ENCODE assay signal across 16 cellular contexts in the genomic region with DNA sequence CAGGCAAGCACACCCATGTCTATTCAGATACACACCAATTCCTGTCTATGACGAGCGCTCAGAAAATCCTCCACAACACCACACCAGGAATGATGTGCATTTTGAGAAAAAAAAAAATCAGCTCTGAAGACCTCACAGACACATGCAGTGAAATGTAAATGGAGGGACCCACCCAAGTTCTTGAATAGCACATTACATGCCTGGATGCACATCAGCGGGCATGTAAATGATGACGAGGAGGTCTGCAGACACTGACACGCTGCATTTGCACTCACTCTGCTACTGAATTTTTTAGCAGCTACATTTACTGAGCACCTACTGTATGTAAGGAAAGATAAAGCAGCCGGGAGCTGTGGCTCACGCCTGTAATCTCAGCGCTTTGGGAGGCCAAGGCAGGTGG. TPM values are rescaled to one million over a fixed set of nuclear protein-coding genes. Genes with fewer than 3 reads are reported as not detected.
DNase-seq lines count a peak whose midpoint lies in the region; ATAC-seq and TF ChIP-seq lines count a peak whose summit lies in the region.
"Had no signal": no experiment of that assay in that cellular context is flagged by ENCODE, and none has a peak within 500 bp of the region (broad histone marks: within the 10 kb centered on the region; RNA-seq: fewer than 3 reads in every experiment).

No MANE protein-coding gene starts in this region.

- peaks cover 23% of the 10 kb centered on the region for H3K4me1 Mint-ChIP-seq in activated naive CD8-positive, alpha-beta T cell treated with anti-CD3 and anti-CD28 coated beads, Interleukin-2, amount 10 ng/mL, durations not matched to agents 7 days and 5 days
- peaks cover 47% of the 10 kb centered on the region for H3K4me1 Mint-ChIP-seq in nephron progenitor cell
- peaks cover 37% of the 10 kb centered on the region for H3K4me1 Mint-ChIP-seq in activated naive CD4-positive, alpha-beta T cell treated with anti-CD3 and anti-CD28 coated beads, Interleukin-2, amount 10 ng/mL, durations not matched to agents 7 days and 5 days

- H3K4me2 ChIP-seq in BLaER1: peak overlapping the region; percentile 77
- peak overlapping the region; percentile 65 for H3K4me2 ChIP-seq in Karpas-422 (ENCODE audit: low read depth, low read length, poor library complexity, severe bottlenecking)

- H3K27ac ChIP-seq in BLaER1: peak overlapping the region; percentile 66
- peak overlapping the region; percentile 53 for H3K27ac ChIP-seq in Karpas-422 (ENCODE audit: low read length)
- no peak overlapping the region for H3K27ac ChIP-seq in testis
- H3K27ac ChIP-seq: stomach had no signal

- POLR2A ChIA-PET in activated naive CD8-positive, alpha-beta T cell treated with anti-CD3 and anti-CD28 coated beads, Interleukin-2, amount 10 ng/mL, durations not matched to agents 7 days and 5 days (lab: Charles Lee): interaction anchor here (0.9 to 2.4 kb wide), 2 partner anchors 11 to 21 kb away, joined by 3 to 8 read pairs; no protein-coding TSS in a partner anchor

- no peaks in the 10 kb centered on the region for H3K9me3 ChIP-seq in BLaER1
- H3K9me3 ChIP-seq in Karpas-422 (ENCODE audit: low read length): no peaks in the 10 kb centered on the region
- no peaks in the 10 kb centered on the region for H3K9me3 ChIP-seq in testis
- H3K9me3 ChIP-seq: stomach had no signal

- H3K36me3 ChIP-seq in BLaER1: no peaks in the 10 kb centered on the region
- H3K36me3 ChIP-seq in Karpas-422 (ENCODE audit: insufficient read depth, low read length): no peaks in the 10 kb centered on the region
- no peaks in the 10 kb centered on the region for H3K36me3 ChIP-seq in testis (ENCODE audit: low read depth, missing control alignments)
- H3K36me3 ChIP-seq: stomach had no signal

- H3K27me3 ChIP-seq in BLaER1 (no peaks in the 10 kb centered on the region), Karpas-422 (ENCODE audit: low read length) (no peaks in the 10 kb centered on the region), testis (no peaks in the 10 kb centered on the region)
- H3K27me3 ChIP-seq: stomach had no signal

- TF ChIP-seq CTCF in testis (IDR thresholded peaks at IDR 0.05): no peak
- no peak for TF ChIP-seq CTCF in nephron progenitor cell (IDR thresholded peaks at IDR 0.05)

- no peaks in the 10 kb centered on the region for H3K9me2 ChIP-seq in Karpas-422 (replicated peaks; ENCODE audit: insufficient read depth, low read length)

- intact Hi-C loops in testis (cut with DNase I; ENCODE audit: low total_unique reads): no loop called here

- H3K9me3 Mint-ChIP-seq in activated naive CD8-positive, alpha-beta T cell treated with anti-CD3 and anti-CD28 coated beads, Interleukin-2, amount 10 ng/mL, durations not matched to agents 7 days and 5 days: no peaks in the 10 kb centered on the region
- H3K9me3 Mint-ChIP-seq in nephron progenitor cell: no peaks in the 10 kb centered on the region
- no peaks in the 10 kb centered on the region for H3K9me3 Mint-ChIP-seq in activated naive CD4-positive, alpha-beta T cell treated with anti-CD3 and anti-CD28 coated beads, Interleukin-2, amount 10 ng/mL, durations not matched to agents 7 days and 5 days
- H3K9me3 Mint-ChIP-seq: CD8-positive, alpha-beta memory T cell; naive thymus-derived CD4-positive, alpha-beta T cell had no signal

- DNase-seq in Karpas-422: peak; percentile 92
- DNase-seq in activated naive CD8-positive, alpha-beta T cell treated with anti-CD3 and anti-CD28 coated beads, Interleukin-2, amount 10 ng/mL, durations not matched to agents 7 days and 5 days: no peak
- no peak for DNase-seq in testis
- DNase-seq in nephron progenitor cell: no peak
- DNase-seq in activated naive CD4-positive, alpha-beta T cell treated with anti-CD3 and anti-CD28 coated beads, Interleukin-2, amount 10 ng/mL, durations not matched to agents 7 days and 5 days: no peak
- no peak for DNase-seq in AG08395 (ENCODE audit: low spot score)
- DNase-seq: glutamatergic neuron; HCEC 1CT; naive thymus-derived CD4-positive, alpha-beta T cell; NCI-H1436 treated with DMSO at 0.1 percent for 48 hours; PC-3; right cardiac atrium; stomach had no signal

- no peaks in the 10 kb centered on the region for H4K20me1 ChIP-seq in BLaER1
- peaks cover 7% of the 10 kb centered on the region; the same call in 1 of the 2 replicates for H4K20me1 ChIP-seq in Karpas-422 (ENCODE audit: insufficient read depth, low read depth, low read length)

- H3K4me1 ChIP-seq in BLaER1 (peaks cover 66% of the 10 kb centered on the region), Karpas-422 (ENCODE audit: low read length) (peaks cover 52% of the 10 kb centered on the region), testis (no peaks in the 10 kb centered on the region)

- H3K79me2 ChIP-seq in Karpas-422 (ENCODE audit: low read length): no peaks in the 10 kb centered on the region

- H3K36me3 Mint-ChIP-seq in activated naive CD8-positive, alpha-beta T cell treated with anti-CD3 and anti-CD28 coated beads, Interleukin-2, amount 10 ng/mL, durations not matched to agents 7 days and 5 days: no peaks in the 10 kb centered on the region
- H3K36me3 Mint-ChIP-seq in nephron progenitor cell (ENCODE audit: low read depth): no peaks in the 10 kb centered on the region
- H3K36me3 Mint-ChIP-seq in activated naive CD4-positive, alpha-beta T cell treated with anti-CD3 and anti-CD28 coated beads, Interleukin-2, amount 10 ng/mL, durations not matched to agents 7 days and 5 days: no peaks in the 10 kb centered on the region
- H3K36me3 Mint-ChIP-seq: CD8-positive, alpha-beta memory T cell; naive thymus-derived CD4-positive, alpha-beta T cell had no signal

- TF ChIP-seq POLR2A in testis (IDR thresholded peaks at IDR 0.05): no peak

- H3K9ac ChIP-seq in BLaER1 (no peak overlapping the region), Karpas-422 (ENCODE audit: low read length) (peak overlapping the region; percentile 21)

- 87 to 91% methylated on average over 8 of the region's 8 CpGs for WGBS in testis, 2 donors

- no peak overlapping the region for H3K4me3 Mint-ChIP-seq in activated naive CD8-positive, alpha-beta T cell treated with anti-CD3 and anti-CD28 coated beads, Interleukin-2, amount 10 ng/mL, durations not matched to agents 7 days and 5 days
- H3K4me3 Mint-ChIP-seq in nephron progenitor cell: no peak overlapping the region
- H3K4me3 Mint-ChIP-seq in activated naive CD4-positive, alpha-beta T cell treated with anti-CD3 and anti-CD28 coated beads, Interleukin-2, amount 10 ng/mL, durations not matched to agents 7 days and 5 days: no peak overlapping the region
- H3K4me3 Mint-ChIP-seq: CD8-positive, alpha-beta memory T cell; naive thymus-derived CD4-positive, alpha-beta T cell had no signal

- H3K27me3 Mint-ChIP-seq in activated naive CD8-positive, alpha-beta T cell treated with anti-CD3 and anti-CD28 coated beads, Interleukin-2, amount 10 ng/mL, durations not matched to agents 7 days and 5 days: peaks cover 7% of the 10 kb centered on the region
- H3K27me3 Mint-ChIP-seq in nephron progenitor cell (ENCODE audit: low read depth, poor library complexity): peaks cover 9% of the 10 kb centered on the region
- H3K27me3 Mint-ChIP-seq in activated naive CD4-positive, alpha-beta T cell treated with anti-CD3 and anti-CD28 coated beads, Interleukin-2, amount 10 ng/mL, durations not matched to agents 7 days and 5 days: peaks cover 9% of the 10 kb centered on the region
- H3K27me3 Mint-ChIP-seq: naive thymus-derived CD4-positive, alpha-beta T cell had no signal

- CTCF ChIA-PET in activated naive CD4-positive, alpha-beta T cell treated with anti-CD3 and anti-CD28 coated beads, Interleukin-2, amount 10 ng/mL, durations not matched to agents 7 days and 5 days (lab: Charles Lee): interaction anchor here (1.1 to 2.0 kb wide), 4 partner anchors 11 to 285 kb away, joined by 3 to 10 read pairs (median 5); no protein-coding TSS in a partner anchor

- no peak overlapping the region for H2AFZ ChIP-seq in Karpas-422 (ENCODE audit: low read length)

- ATAC-seq in GM18517 (IDR thresholded peaks at IDR 0.05; ENCODE audit: unreplicated experiment): peak; percentile 56
- ATAC-seq in activated naive CD8-positive, alpha-beta T cell treated with anti-CD3 and anti-CD28 coated beads, Interleukin-2, amount 10 ng/mL, durations not matched to agents 7 days and 5 days (ENCODE audit: low read depth): no peak

- H3K4me3 ChIP-seq in BLaER1 (no peak overlapping the region), Karpas-422 (ENCODE audit: low read length) (peak overlapping the region; percentile 45), testis (no peak overlapping the region)
- H3K4me3 ChIP-seq: stomach had no signal

- peak overlapping the region; percentile 52 for H3K27ac Mint-ChIP-seq in activated naive CD8-positive, alpha-beta T cell treated with anti-CD3 and anti-CD28 coated beads, Interleukin-2, amount 10 ng/mL, durations not matched to agents 7 days and 5 days
- H3K27ac Mint-ChIP-seq in nephron progenitor cell: no peak overlapping the region
- H3K27ac Mint-ChIP-seq in activated naive CD4-positive, alpha-beta T cell treated with anti-CD3 and anti-CD28 coated beads, Interleukin-2, amount 10 ng/mL, durations not matched to agents 7 days and 5 days: no peak overlapping the region

RNA-seq across cellular contexts. Expression of gene NRSN2, which starts 14.7 kb away (rescaled TPM):
- total RNA-seq in Karpas-422 (2014; rRNA removed; shearing (Covaris generic); ENCODE audit: low replicate concordance): 18.2 and 28.3 TPM in 2 replicates
- 1 to 10 TPM; 3.6 to 3.7 TPM for total RNA-seq in activated naive CD8-positive, alpha-beta T cell treated with anti-CD3 and anti-CD28 coated beads, Interleukin-2, amount 10 ng/mL, durations not matched to agents 7 days and 5 days
- 10 to 100 TPM; 62.4 to 79.0 TPM for total RNA-seq in testis
- polyA plus RNA-seq in testis (ENCODE audit: insufficient read depth, low read depth, low replicate concordance): 49.4 TPM

RNA-seq across cellular contexts. Expression of gene TRIB3, which starts 19.0 kb away (rescaled TPM):
- total RNA-seq in Karpas-422 (2014; rRNA removed; shearing (Covaris generic); ENCODE audit: low replicate concordance): 122 and 197 TPM in 2 replicates
- 10 to 100 TPM; 24.2 to 26.1 TPM for total RNA-seq in activated naive CD8-positive, alpha-beta T cell treated with anti-CD3 and anti-CD28 coated beads, Interleukin-2, amount 10 ng/mL, durations not matched to agents 7 days and 5 days
- 1 to 10 TPM; 2.9 to 3.6 TPM for total RNA-seq in testis
- polyA plus RNA-seq in testis (ENCODE audit: insufficient read depth, low read depth, low replicate concordance): 2.8 TPM

RNA-seq across cellular contexts. Expression of gene SOX12, which starts 36.2 kb away (rescaled TPM):
- total RNA-seq in Karpas-422 (2014; rRNA removed; shearing (Covaris generic); ENCODE audit: low replicate concordance): 8.3 and 18.0 TPM in 2 replicates
- total RNA-seq in activated naive CD8-positive, alpha-beta T cell treated with anti-CD3 and anti-CD28 coated beads, Interleukin-2, amount 10 ng/mL, durations not matched to agents 7 days and 5 days: 10 to 100 TPM; 10.1 to 10.6 TPM
- total RNA-seq in testis: 10 to 100 TPM; 19.2 to 23.8 TPM
- polyA plus RNA-seq in testis (ENCODE audit: insufficient read depth, low read depth, low replicate concordance): 13.4 TPM

RNA-seq across cellular contexts. Expression of gene RBCK1, which starts 46.5 kb away (rescaled TPM):
- total RNA-seq in Karpas-422 (2014; rRNA removed; shearing (Covaris generic); ENCODE audit: low replicate concordance): 96.6 and 142 TPM in 2 replicates
- 100 to 1,000 TPM; 156 to 179 TPM for total RNA-seq in activated naive CD8-positive, alpha-beta T cell treated with anti-CD3 and anti-CD28 coated beads, Interleukin-2, amount 10 ng/mL, durations not matched to agents 7 days and 5 days
- 10 to 100 TPM; 87.2 to 93.7 TPM for total RNA-seq in testis
- polyA plus RNA-seq in testis (ENCODE audit: insufficient read depth, low read depth, low replicate concordance): 77.8 TPM

Comparison
In these comparisons a context has a peak if more than half of its experiments do, and no peak if none do; other contexts are left out.
1. H3K27ac ChIP-seq: peak in BLaER1 (single experiment) and Karpas-422 (single experiment); none in testis (0 of 2).
2. RNA of gene TRIB3, which starts 19.0 kb away (total RNA-seq): 122 to 197 TPM in Karpas-422 and 24.2 to 26.1 TPM in activated naive CD8-positive, alpha-beta T cell treated with anti-CD3 and anti-CD28 coated beads, Interleukin-2, amount 10 ng/mL, durations not matched to agents 7 days and 5 days; 2.9 to 3.6 TPM in testis; every median in the first group is over 4 times any median in the second.